Comparison of ENCODE assay signal across 13 cellular contexts in genomic region chr5:80976985-80977384, GRCh38.
"Had no signal": no experiment of that assay in that cellular context is flagged by ENCODE, and none has a peak within 500 bp of the region (broad histone marks: within the 10 kb centered on the region; RNA-seq: fewer than 3 reads in every experiment).

No MANE protein-coding gene starts in this region.

- H3K4me1 Mint-ChIP-seq: neural crest cell had no signal

- ATAC-seq: effector memory CD8-positive, alpha-beta T cell; left lobe of liver; pancreas; stimulated activated memory B cell treated with anti-CD40 and anti-IgM and Interleukin-4, amounts not matched to agents 10 μg/mL and 1 μg/mL and 100 μg/mL, for 72 hours had no signal

- DNase-seq: activated B cell treated with CpG ODN at 0.5 μM for 24 hours; activated CD4-positive, alpha-beta T cell treated with anti-CD3 and anti-CD28 coated beads, Interleukin-2, amount 10 ng/mL, durations not matched to agents 24 days and 14 days; activated naive CD4-positive, alpha-beta T cell; central memory CD4-positive, alpha-beta T cell; effector memory CD8-positive, alpha-beta T cell; glutamatergic neuron; pancreas had no signal

- H3K9me3 Mint-ChIP-seq: activated B cell treated with CpG ODN at 0.5 μM for 24 hours; activated CD4-positive, alpha-beta T cell treated with anti-CD3 and anti-CD28 coated beads, Interleukin-2, amount 10 ng/mL, durations not matched to agents 24 days and 14 days; activated T-helper 1 cell treated with anti-CD3 and anti-CD28 coated beads, Interleukin-12 subunit alpha, Interleukin-12 subunit beta, Interleukin-2, Interleukin-4 antibody, amounts not matched to agents 30 ng/mL and 10 ng/mL and 1 ng/mL, durations not matched to agents 14 hours and 24 hours and 36 hours; effector memory CD8-positive, alpha-beta T cell; neural crest cell; stimulated activated memory B cell treated with anti-CD40 and anti-IgM and Interleukin-4, amounts not matched to agents 10 μg/mL and 1 μg/mL and 100 μg/mL, for 72 hours had no signal

- H3K4me3 ChIP-seq: coronary artery, pancreas, tibial nerve had no signal

- H3K36me3 Mint-ChIP-seq: stimulated activated memory B cell treated with anti-CD40 and anti-IgM and Interleukin-4, amounts not matched to agents 10 μg/mL and 1 μg/mL and 100 μg/mL, for 72 hours had no signal

- H3K9me3 ChIP-seq: pancreas, tibial nerve had no signal

- H3K27me3 ChIP-seq: pancreas, tibial nerve had no signal

- H3K36me3 ChIP-seq: pancreas, tibial nerve had no signal

- FAIRE-seq: pancreas had no signal

- H3K4me3 Mint-ChIP-seq: activated B cell treated with CpG ODN at 0.5 μM for 24 hours; activated CD4-positive, alpha-beta T cell treated with anti-CD3 and anti-CD28 coated beads, Interleukin-2, amount 10 ng/mL, durations not matched to agents 24 days and 14 days; activated T-helper 1 cell treated with anti-CD3 and anti-CD28 coated beads, Interleukin-12 subunit alpha, Interleukin-12 subunit beta, Interleukin-2, Interleukin-4 antibody, amounts not matched to agents 30 ng/mL and 10 ng/mL and 1 ng/mL, durations not matched to agents 14 hours and 24 hours and 36 hours; effector memory CD8-positive, alpha-beta T cell; neural crest cell; stimulated activated memory B cell treated with anti-CD40 and anti-IgM and Interleukin-4, amounts not matched to agents 10 μg/mL and 1 μg/mL and 100 μg/mL, for 72 hours had no signal

- H3K27ac Mint-ChIP-seq: activated B cell treated with CpG ODN at 0.5 μM for 24 hours; activated CD4-positive, alpha-beta T cell treated with anti-CD3 and anti-CD28 coated beads, Interleukin-2, amount 10 ng/mL, durations not matched to agents 24 days and 14 days; activated T-helper 1 cell treated with anti-CD3 and anti-CD28 coated beads, Interleukin-12 subunit alpha, Interleukin-12 subunit beta, Interleukin-2, Interleukin-4 antibody, amounts not matched to agents 30 ng/mL and 10 ng/mL and 1 ng/mL, durations not matched to agents 14 hours and 24 hours and 36 hours; effector memory CD8-positive, alpha-beta T cell; stimulated activated memory B cell treated with anti-CD40 and anti-IgM and Interleukin-4, amounts not matched to agents 10 μg/mL and 1 μg/mL and 100 μg/mL, for 72 hours had no signal

- H3K27ac ChIP-seq: coronary artery, pancreas, tibial nerve had no signal

- H3K4me1 ChIP-seq: pancreas had no signal

- H3K27me3 Mint-ChIP-seq: activated B cell treated with CpG ODN at 0.5 μM for 24 hours; activated CD4-positive, alpha-beta T cell treated with anti-CD3 and anti-CD28 coated beads, Interleukin-2, amount 10 ng/mL, durations not matched to agents 24 days and 14 days; effector memory CD8-positive, alpha-beta T cell; stimulated activated memory B cell treated with anti-CD40 and anti-IgM and Interleukin-4, amounts not matched to agents 10 μg/mL and 1 μg/mL and 100 μg/mL, for 72 hours had no signal
